21 cellular contexts compared by ENCODE assay signal in genomic region chr9:123423036-123423640, GRCh38.
DNase-seq lines count a peak whose midpoint lies in the region; ATAC-seq and TF ChIP-seq lines count a peak whose summit lies in the region.
"Had no signal": no experiment of that assay in that cellular context is flagged by ENCODE, and none has a peak within 500 bp of the region (broad histone marks: within the 10 kb centered on the region; RNA-seq: fewer than 3 reads in every experiment).

No MANE protein-coding gene starts in this region.

- H3K27ac ChIP-seq in GM23338 (ENCODE audit: low read depth): no peak overlapping the region
- H3K27ac ChIP-seq: GM23248 had no signal

- no peak overlapping the region for H2AFZ ChIP-seq in GM23338
- H2AFZ ChIP-seq: GM23248 had no signal

- peak overlapping the region; percentile 46; the same call in 1 of the 2 replicates for H3K4me2 ChIP-seq in GM23338

- ATAC-seq in activated naive CD4-positive, alpha-beta T cell treated with anti-CD3 and anti-CD28 coated beads, Interleukin-2, amount 50 U/mL, for 72 hours: no peak
- ATAC-seq in GM23338: peak; percentile 19; the same call in 2 of the 3 replicates
- no peak for ATAC-seq in sciatic nerve
- ATAC-seq: PC-3 had no signal

- H3F3A ChIP-seq in GM23338 (replicated peaks; ENCODE audit: low read depth): 0 out of 2 replicates have a peak, but pooled peaks cover 3% of the 10 kb centered on the region

- peak; percentile 8 for DNase-seq in activated naive CD4-positive, alpha-beta T cell treated with anti-CD3 and anti-CD28 coated beads, Interleukin-2, amount 10 ng/mL, durations not matched to agents 7 days and 5 days
- no peak for DNase-seq in activated naive CD4-positive, alpha-beta T cell treated with anti-CD3 and anti-CD28 coated beads, Interleukin-2, amount 50 U/mL, for 72 hours (ENCODE audit: low spot score in 2 of 2)
- DNase-seq in GM23338 (ENCODE audit: low spot score) (peak; percentile 59), iPS-NIHi7 (ENCODE audit: extremely low spot score) (peak; percentile 45), sciatic nerve (ENCODE audit: low spot score) (peak; percentile 43), GM13977 (ENCODE audit: low spot score) (no peak), endothelial cell (ENCODE audit: low spot score) (no peak)
- DNase-seq in stimulated activated CD4-positive, alpha-beta T cell treated with anti-CD3 and anti-CD28 coated beads, Interleukin-12 subunit alpha, Interleukin-12 subunit beta, amount 100 ng/mL, for 4 hours: no peak
- DNase-seq: BE2C; CD4-positive, CD25-positive, alpha-beta regulatory T cell; COR-L47; GF-D8; GM23248; KG1; NCI-H1417; NCI-H187; NCI-H2227 treated with DMSO at 0.1 percent for 48 hours; NCI-H524; NCI-H82; PC-3; RPMI8226 had no signal

- no peak for TF ChIP-seq CTCF in GM23338 (conservative IDR thresholded peaks at IDR 0.05; ENCODE audit: low read depth in 2 of 2)
- TF ChIP-seq CTCF in GM13977 (IDR thresholded peaks at IDR 0.05; ENCODE audit: extremely low read depth, insufficient read depth, missing control alignments): no peak
- no peak for TF ChIP-seq CTCF in endothelial cell (IDR thresholded peaks at IDR 0.05; ENCODE audit: unreplicated experiment)

- H4K20me1 ChIP-seq in GM23338 (replicated peaks; ENCODE audit: insufficient read depth): no peaks in the 10 kb centered on the region

- H3K27ac Mint-ChIP-seq in activated naive CD4-positive, alpha-beta T cell treated with anti-CD3 and anti-CD28 coated beads, Interleukin-2, amount 10 ng/mL, durations not matched to agents 7 days and 5 days: no peak overlapping the region
- H3K27ac Mint-ChIP-seq in activated naive CD4-positive, alpha-beta T cell treated with anti-CD3 and anti-CD28 coated beads, Interleukin-2, amount 50 U/mL, for 72 hours: no peak overlapping the region
- H3K27ac Mint-ChIP-seq in GM23338: no peak overlapping the region
- H3K27ac Mint-ChIP-seq in endothelial cell (ENCODE audit: unreplicated experiment): no peak overlapping the region
- H3K27ac Mint-ChIP-seq: CD4-positive, CD25-positive, alpha-beta regulatory T cell had no signal

- intact Hi-C loops in sciatic nerve (cut with DNase I): no loop called here

- H3K27me3 Mint-ChIP-seq in activated naive CD4-positive, alpha-beta T cell treated with anti-CD3 and anti-CD28 coated beads, Interleukin-2, amount 10 ng/mL, durations not matched to agents 7 days and 5 days: no peaks in the 10 kb centered on the region
- H3K27me3 Mint-ChIP-seq in GM23338 (ENCODE audit: insufficient read depth, low read depth, poor library complexity) (peaks cover 14% of the 10 kb centered on the region), endothelial cell (ENCODE audit: unreplicated experiment) (peaks cover 15% of the 10 kb centered on the region)
- H3K27me3 Mint-ChIP-seq: CD4-positive, CD25-positive, alpha-beta regulatory T cell had no signal

- no peaks in the 10 kb centered on the region for H3K36me3 ChIP-seq in GM23338 (ENCODE audit: insufficient read depth)
- H3K36me3 ChIP-seq: BE2C had no signal

- in situ Hi-C loops in GM13977 (cut with MboI; ENCODE audit: low pct_unique_long_range_greater_than_20kb, low sequenced_read_pairs, unreplicated experiment): no loop called here

- no peaks in the 10 kb centered on the region for H3K4me1 Mint-ChIP-seq in activated naive CD4-positive, alpha-beta T cell treated with anti-CD3 and anti-CD28 coated beads, Interleukin-2, amount 10 ng/mL, durations not matched to agents 7 days and 5 days
- peaks cover 50% of the 10 kb centered on the region for H3K4me1 Mint-ChIP-seq in GM23338
- H3K4me1 Mint-ChIP-seq in endothelial cell (ENCODE audit: unreplicated experiment): peaks cover 5% of the 10 kb centered on the region
- H3K4me1 Mint-ChIP-seq: CD4-positive, CD25-positive, alpha-beta regulatory T cell had no signal

- CTCF ChIA-PET in activated naive CD4-positive, alpha-beta T cell treated with anti-CD3 and anti-CD28 coated beads, Interleukin-2, amount 10 ng/mL, durations not matched to agents 7 days and 5 days (lab: Charles Lee): interaction anchor here (1.0 kb wide), 1 partner anchor 23 kb away, joined by 4 read pairs; no protein-coding TSS in a partner anchor

- H3K27me3 ChIP-seq in GM23338 (ENCODE audit: insufficient read depth): no peaks in the 10 kb centered on the region
- H3K27me3 ChIP-seq: BE2C had no signal

- H3K36me3 Mint-ChIP-seq in activated naive CD4-positive, alpha-beta T cell treated with anti-CD3 and anti-CD28 coated beads, Interleukin-2, amount 10 ng/mL, durations not matched to agents 7 days and 5 days: no peaks in the 10 kb centered on the region
- H3K36me3 Mint-ChIP-seq in activated naive CD4-positive, alpha-beta T cell treated with anti-CD3 and anti-CD28 coated beads, Interleukin-2, amount 50 U/mL, for 72 hours: no peaks in the 10 kb centered on the region
- H3K36me3 Mint-ChIP-seq in GM23338 (ENCODE audit: low read depth) (no peaks in the 10 kb centered on the region), endothelial cell (ENCODE audit: low read depth, unreplicated experiment) (peaks cover 14% of the 10 kb centered on the region)

- H3K9me3 Mint-ChIP-seq in activated naive CD4-positive, alpha-beta T cell treated with anti-CD3 and anti-CD28 coated beads, Interleukin-2, amount 10 ng/mL, durations not matched to agents 7 days and 5 days: no peaks in the 10 kb centered on the region
- H3K9me3 Mint-ChIP-seq in activated naive CD4-positive, alpha-beta T cell treated with anti-CD3 and anti-CD28 coated beads, Interleukin-2, amount 50 U/mL, for 72 hours: no peaks in the 10 kb centered on the region
- H3K9me3 Mint-ChIP-seq in GM23338: no peaks in the 10 kb centered on the region
- no peaks in the 10 kb centered on the region for H3K9me3 Mint-ChIP-seq in endothelial cell (ENCODE audit: unreplicated experiment)

- H3K79me2 ChIP-seq in GM23338 (replicated peaks; ENCODE audit: insufficient read depth): no peaks in the 10 kb centered on the region

- H3K4me1 ChIP-seq in GM23338 (ENCODE audit: insufficient read depth): peaks cover 28% of the 10 kb centered on the region
- H3K4me1 ChIP-seq: BE2C had no signal

- H3K4me3 ChIP-seq in GM23338: no peak overlapping the region
- H3K4me3 ChIP-seq: GM23248 had no signal

- H3K9me2 ChIP-seq in GM23338 (ENCODE audit: insufficient read depth): no peaks in the 10 kb centered on the region

- no peak overlapping the region for H3K4me3 Mint-ChIP-seq in activated naive CD4-positive, alpha-beta T cell treated with anti-CD3 and anti-CD28 coated beads, Interleukin-2, amount 10 ng/mL, durations not matched to agents 7 days and 5 days
- H3K4me3 Mint-ChIP-seq in GM23338 (no peak overlapping the region), endothelial cell (ENCODE audit: unreplicated experiment) (no peak overlapping the region)
- H3K4me3 Mint-ChIP-seq: CD4-positive, CD25-positive, alpha-beta regulatory T cell had no signal

TF ChIP-seq in GM23338, 12 proteins besides CTCF, POLR2A, EP300 and RAD21 (continues in another document):
- TF ChIP-seq ZNF114 (CRISPR knock-in tag; IDR thresholded peaks at IDR 0.05) (no peak), STAT1 (IDR thresholded peaks at IDR 0.05; ENCODE audit: unreplicated experiment) (no peak)

Comparison
In these comparisons a context has a peak if more than half of its experiments do, and no peak if none do; other contexts are left out.
1. DNase-seq: peak in activated naive CD4-positive, alpha-beta T cell treated with anti-CD3 and anti-CD28 coated beads, Interleukin-2, amount 10 ng/mL, durations not matched to agents 7 days and 5 days (single experiment), GM23338 (single experiment), iPS-NIHi7 (single experiment) and sciatic nerve (single experiment); none in activated naive CD4-positive, alpha-beta T cell treated with anti-CD3 and anti-CD28 coated beads, Interleukin-2, amount 50 U/mL, for 72 hours (0 of 2), GM13977 (single experiment), stimulated activated CD4-positive, alpha-beta T cell treated with anti-CD3 and anti-CD28 coated beads, Interleukin-12 subunit alpha, Interleukin-12 subunit beta, amount 100 ng/mL, for 4 hours (single experiment) and endothelial cell (single experiment).